8 cellular contexts compared by ENCODE assay signal in genomic region chr15:68578960-68579935, GRCh38. TPM values are rescaled to one million over a fixed set of nuclear protein-coding genes. Genes with fewer than 3 reads are reported as not detected.
DNase-seq lines count a peak whose midpoint lies in the region; ATAC-seq and TF ChIP-seq lines count a peak whose summit lies in the region.

Gene CORO2B (plus strand): TSS chr15:68578993. CDS start chr15:68579263, 270 bp downstream.

- peaks cover 6% of the 10 kb centered on the region for H3K27me3 ChIP-seq in skeletal muscle satellite cell (ENCODE audit: control insufficient read depth, insufficient read depth, low read length)

- H3K36me3 ChIP-seq in skeletal muscle satellite cell (ENCODE audit: insufficient read depth, low read length): no peaks in the 10 kb centered on the region

- H3K4me1 ChIP-seq in skeletal muscle satellite cell (ENCODE audit: control insufficient read depth, insufficient read depth, low read length): peaks cover 35% of the 10 kb centered on the region

- no peak for TF ChIP-seq CTCF in astrocyte of the spinal cord (IDR thresholded peaks at IDR 0.05; ENCODE audit: low read depth, low read length)

- in situ Hi-C loops in astrocyte of the spinal cord (cut with HindIII; ENCODE audit: low sequenced_read_pairs): no loop called here

- no peaks in the 10 kb centered on the region for H3K9me3 ChIP-seq in skeletal muscle satellite cell (replicated peaks; ENCODE audit: low read length)

- peak within 1 kb of the TSS; percentile 89 for H3K4me2 ChIP-seq in skeletal muscle satellite cell (ENCODE audit: low read length)

- H3K9ac ChIP-seq in skeletal muscle satellite cell (ENCODE audit: low read depth, low read length): peak within 1 kb of the TSS; percentile 74

- H3K4me3 ChIP-seq in astrocyte of the spinal cord (ENCODE audit: low read depth, low read length) (peak within 1 kb of the TSS; percentile 55), skeletal muscle satellite cell (ENCODE audit: low read length) (peak within 1 kb of the TSS; percentile 81)

- ATAC-seq in HG02759 (IDR thresholded peaks at IDR 0.05; ENCODE audit: unreplicated experiment): no peak

- DNase-seq in NCI-H146 (lab: John Stamatoyannopoulos, UW) (peak; percentile 66), NCI-H146 treated with DMSO at 0.1 percent for 48 hours (lab: John Stamatoyannopoulos, UW; ENCODE audit: unreplicated experiment) (no peak), NCI-H446 treated with DMSO at 0.1 percent for 48 hours (lab: John Stamatoyannopoulos, UW) (peak; percentile 51), astrocyte of the spinal cord (ENCODE audit: low read depth, low spot score) (peak; percentile 63), iPS-NIHi11 (ENCODE audit: low spot score) (peak; percentile 78), putamen (ENCODE audit: low spot score) (no peak)

RNA-seq across cellular contexts. Expression of gene CORO2B, which starts in this region (rescaled TPM):
- 21.3 and 21.4 TPM in 2 replicates for total RNA-seq in skeletal muscle satellite cell (2012; rRNA removed)

Comparison
In these comparisons a context has a peak if more than half of its experiments do, and no peak if none do; other contexts are left out.
1. DNase-seq: peak in NCI-H146 (single experiment), NCI-H446 treated with DMSO at 0.1 percent for 48 hours (single experiment), astrocyte of the spinal cord (single experiment) and iPS-NIHi11 (single experiment); none in NCI-H146 treated with DMSO at 0.1 percent for 48 hours (single experiment) and putamen (single experiment).